In genomic region chr6:131807644-131808459, GRCh38 we compare ENCODE assay signal across 1 cellular context.
A peak's percentile ranks its signal among the peaks of the same experiment; 100 is the strongest.
TF ChIP-seq lines count a peak whose summit lies in the region.

Gene ENPP1 (plus strand): TSS chr6:131808020. CDS start chr6:131808036, 16 bp downstream.

TF ChIP-seq in HEK293, 187 proteins besides CTCF, POLR2A, EP300 and RAD21 (continued from another document and continues in another):
- peak; percentile 80 for TF ChIP-seq REST (tag by site-specific recombination; IDR thresholded peaks at IDR 0.05)
- TF ChIP-seq ZBTB8A (tag by site-specific recombination; IDR thresholded peaks at IDR 0.05), result peak; percentile 93
- TF ChIP-seq, protein P1, sequence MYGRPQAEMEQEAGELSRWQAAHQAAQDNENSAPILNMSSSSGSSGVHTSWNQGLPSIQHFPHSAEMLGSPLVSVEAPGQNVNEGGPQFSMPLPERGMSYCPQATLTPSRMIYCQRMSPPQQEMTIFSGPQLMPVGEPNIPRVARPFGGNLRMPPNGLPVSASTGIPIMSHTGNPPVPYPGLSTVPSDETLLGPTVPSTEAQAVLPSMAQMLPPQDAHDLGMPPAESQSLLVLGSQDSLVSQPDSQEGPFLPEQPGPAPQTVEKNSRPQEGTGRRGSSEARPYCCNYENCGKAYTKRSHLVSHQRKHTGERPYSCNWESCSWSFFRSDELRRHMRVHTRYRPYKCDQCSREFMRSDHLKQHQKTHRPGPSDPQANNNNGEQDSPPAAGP (tag by site-specific recombination; IDR thresholded peaks at IDR 0.05), result 0 out of 2 replicates have a peak, but pooled peaks have one; percentile 31
- no peak for TF ChIP-seq RBAK (tag by site-specific recombination; IDR thresholded peaks at IDR 0.05)
- TF ChIP-seq, protein P2, sequence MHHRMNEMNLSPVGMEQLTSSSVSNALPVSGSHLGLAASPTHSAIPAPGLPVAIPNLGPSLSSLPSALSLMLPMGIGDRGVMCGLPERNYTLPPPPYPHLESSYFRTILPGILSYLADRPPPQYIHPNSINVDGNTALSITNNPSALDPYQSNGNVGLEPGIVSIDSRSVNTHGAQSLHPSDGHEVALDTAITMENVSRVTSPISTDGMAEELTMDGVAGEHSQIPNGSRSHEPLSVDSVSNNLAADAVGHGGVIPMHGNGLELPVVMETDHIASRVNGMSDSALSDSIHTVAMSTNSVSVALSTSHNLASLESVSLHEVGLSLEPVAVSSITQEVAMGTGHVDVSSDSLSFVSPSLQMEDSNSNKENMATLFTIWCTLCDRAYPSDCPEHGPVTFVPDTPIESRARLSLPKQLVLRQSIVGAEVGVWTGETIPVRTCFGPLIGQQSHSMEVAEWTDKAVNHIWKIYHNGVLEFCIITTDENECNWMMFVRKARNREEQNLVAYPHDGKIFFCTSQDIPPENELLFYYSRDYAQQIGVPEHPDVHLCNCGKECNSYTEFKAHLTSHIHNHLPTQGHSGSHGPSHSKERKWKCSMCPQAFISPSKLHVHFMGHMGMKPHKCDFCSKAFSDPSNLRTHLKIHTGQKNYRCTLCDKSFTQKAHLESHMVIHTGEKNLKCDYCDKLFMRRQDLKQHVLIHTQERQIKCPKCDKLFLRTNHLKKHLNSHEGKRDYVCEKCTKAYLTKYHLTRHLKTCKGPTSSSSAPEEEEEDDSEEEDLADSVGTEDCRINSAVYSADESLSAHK (tag by site-specific recombination; IDR thresholded peaks at IDR 0.05), result no peak
- peak; percentile 44; the same call in 1 of the 2 replicates for TF ChIP-seq ZBTB48 (tag by site-specific recombination; IDR thresholded peaks at IDR 0.05)
- TF ChIP-seq EGR2 (tag by site-specific recombination; IDR thresholded peaks at IDR 0.05; ENCODE audit: low read depth), result peak; percentile 27; the same call in 1 of the 2 replicates
- no peak for TF ChIP-seq ZFP41 (tag by site-specific recombination; IDR thresholded peaks at IDR 0.05; ENCODE audit: borderline replicate concordance)
- peak; percentile 86 for TF ChIP-seq ZBTB26 (tag by site-specific recombination; optimal IDR thresholded peaks at IDR 0.05)
- 0 out of 2 replicates have a peak, but pooled peaks have one; percentile 55 for TF ChIP-seq ZNF391 (tag by site-specific recombination; IDR thresholded peaks at IDR 0.05; ENCODE audit: borderline replicate concordance, low read depth)
- TF ChIP-seq, protein P3, sequence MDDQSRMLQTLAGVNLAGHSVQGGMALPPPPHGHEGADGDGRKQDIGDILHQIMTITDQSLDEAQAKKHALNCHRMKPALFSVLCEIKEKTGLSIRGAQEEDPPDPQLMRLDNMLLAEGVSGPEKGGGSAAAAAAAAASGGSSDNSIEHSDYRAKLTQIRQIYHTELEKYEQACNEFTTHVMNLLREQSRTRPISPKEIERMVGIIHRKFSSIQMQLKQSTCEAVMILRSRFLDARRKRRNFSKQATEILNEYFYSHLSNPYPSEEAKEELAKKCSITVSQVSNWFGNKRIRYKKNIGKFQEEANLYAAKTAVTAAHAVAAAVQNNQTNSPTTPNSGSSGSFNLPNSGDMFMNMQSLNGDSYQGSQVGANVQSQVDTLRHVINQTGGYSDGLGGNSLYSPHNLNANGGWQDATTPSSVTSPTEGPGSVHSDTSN (CRISPR knock-in tag; IDR thresholded peaks at IDR 0.05), result peak; percentile 71; the same call in 1 of the 2 replicates
- peak; percentile 81 for TF ChIP-seq PATZ1 (tag by site-specific recombination; IDR thresholded peaks at IDR 0.05)
- 0 out of 2 replicates have a peak, but pooled peaks have one; percentile 43 for TF ChIP-seq KLF16 (tag by site-specific recombination; IDR thresholded peaks at IDR 0.05)
- peak; percentile 86 for TF ChIP-seq ZNF341 (tag by site-specific recombination; IDR thresholded peaks at IDR 0.05; ENCODE audit: low read depth)
- TF ChIP-seq, protein P4, sequence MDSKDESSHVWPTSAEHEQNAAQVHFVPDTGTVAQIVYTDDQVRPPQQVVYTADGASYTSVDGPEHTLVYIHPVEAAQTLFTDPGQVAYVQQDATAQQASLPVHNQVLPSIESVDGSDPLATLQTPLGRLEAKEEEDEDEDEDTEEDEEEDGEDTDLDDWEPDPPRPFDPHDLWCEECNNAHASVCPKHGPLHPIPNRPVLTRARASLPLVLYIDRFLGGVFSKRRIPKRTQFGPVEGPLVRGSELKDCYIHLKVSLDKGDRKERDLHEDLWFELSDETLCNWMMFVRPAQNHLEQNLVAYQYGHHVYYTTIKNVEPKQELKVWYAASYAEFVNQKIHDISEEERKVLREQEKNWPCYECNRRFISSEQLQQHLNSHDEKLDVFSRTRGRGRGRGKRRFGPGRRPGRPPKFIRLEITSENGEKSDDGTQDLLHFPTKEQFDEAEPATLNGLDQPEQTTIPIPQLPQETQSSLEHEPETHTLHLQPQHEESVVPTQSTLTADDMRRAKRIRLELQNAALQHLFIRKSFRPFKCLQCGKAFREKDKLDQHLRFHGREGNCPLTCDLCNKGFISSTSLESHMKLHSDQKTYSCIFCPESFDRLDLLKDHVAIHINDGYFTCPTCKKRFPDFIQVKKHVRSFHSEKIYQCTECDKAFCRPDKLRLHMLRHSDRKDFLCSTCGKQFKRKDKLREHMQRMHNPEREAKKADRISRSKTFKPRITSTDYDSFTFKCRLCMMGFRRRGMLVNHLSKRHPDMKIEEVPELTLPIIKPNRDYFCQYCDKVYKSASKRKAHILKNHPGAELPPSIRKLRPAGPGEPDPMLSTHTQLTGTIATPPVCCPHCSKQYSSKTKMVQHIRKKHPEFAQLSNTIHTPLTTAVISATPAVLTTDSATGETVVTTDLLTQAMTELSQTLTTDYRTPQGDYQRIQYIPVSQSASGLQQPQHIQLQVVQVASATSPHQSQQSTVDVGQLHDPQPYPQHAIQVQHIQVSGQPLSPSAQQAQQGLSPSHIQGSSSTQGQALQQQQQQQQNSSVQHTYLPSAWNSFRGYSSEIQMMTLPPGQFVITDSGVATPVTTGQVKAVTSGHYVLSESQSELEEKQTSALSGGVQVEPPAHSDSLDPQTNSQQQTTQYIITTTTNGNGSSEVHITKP (tag by site-specific recombination; IDR thresholded peaks at IDR 0.05), result no peak; the same call in 1 of the 2 replicates
- no peak for TF ChIP-seq ZNF510 (tag by site-specific recombination; IDR thresholded peaks at IDR 0.05; ENCODE audit: insufficient replicate concordance)
- TF ChIP-seq ZNF2 (tag by site-specific recombination; IDR thresholded peaks at IDR 0.05), result peak; percentile 3
- TF ChIP-seq BCL11A (tag by site-specific recombination; IDR thresholded peaks at IDR 0.05; ENCODE audit: low read depth), result peak; percentile 85
- TF ChIP-seq ZNF214 (tag by site-specific recombination; IDR thresholded peaks at IDR 0.05; ENCODE audit: borderline replicate concordance), result no peak
- TF ChIP-seq ZNF221 (tag by site-specific recombination; IDR thresholded peaks at IDR 0.05; ENCODE audit: borderline replicate concordance), result no peak
- no peak for TF ChIP-seq MEIS1 (CRISPR knock-in tag; IDR thresholded peaks at IDR 0.05; ENCODE audit: borderline replicate concordance)
- TF ChIP-seq ZNF654 (tag by site-specific recombination; IDR thresholded peaks at IDR 0.05; ENCODE audit: low read depth), result no peak
- 0 out of 2 replicates have a peak, but pooled peaks have one; percentile 51 for TF ChIP-seq KLF8 (tag by site-specific recombination; IDR thresholded peaks at IDR 0.05)
- peak; percentile 72 for TF ChIP-seq ZNF366 (tag by site-specific recombination; conservative IDR thresholded peaks at IDR 0.05)
- TF ChIP-seq ZNF398 (tag by site-specific recombination; IDR thresholded peaks at IDR 0.05), result peak; percentile 83
- TF ChIP-seq ZNF626 (tag by site-specific recombination; IDR thresholded peaks at IDR 0.05), result no peak
- peak; percentile 74 for TF ChIP-seq ZBTB20 (tag by site-specific recombination; IDR thresholded peaks at IDR 0.05)
- no peak for TF ChIP-seq ZNF670 (tag by site-specific recombination; IDR thresholded peaks at IDR 0.05; ENCODE audit: low read depth)
- TF ChIP-seq ZNF692 (tag by site-specific recombination; IDR thresholded peaks at IDR 0.05), result peak; percentile 61
- no peak for TF ChIP-seq ZNF248 (tag by site-specific recombination; IDR thresholded peaks at IDR 0.05)
- TF ChIP-seq ZEB2 (tag by site-specific recombination; IDR thresholded peaks at IDR 0.05), result peak; percentile 40; the same call in 1 of the 2 replicates
- peak; percentile 64; the same call in 1 of the 2 replicates for TF ChIP-seq ZNF140 (tag by site-specific recombination; IDR thresholded peaks at IDR 0.05)
- TF ChIP-seq BCL11B (tag by site-specific recombination; IDR thresholded peaks at IDR 0.05; ENCODE audit: low read depth), result 0 out of 2 replicates have a peak, but pooled peaks have one; percentile 34
- TF ChIP-seq ZBTB7A (tag by site-specific recombination; IDR thresholded peaks at IDR 0.05; ENCODE audit: low read depth), result no peak
- TF ChIP-seq ZNF501 (tag by site-specific recombination; IDR thresholded peaks at IDR 0.05), result peak; percentile 15; the same call in 1 of the 2 replicates
- TF ChIP-seq ZFHX2 (tag by site-specific recombination; conservative IDR thresholded peaks at IDR 0.05), result peak; percentile 5; the same call in 1 of the 2 replicates
- TF ChIP-seq ZNF600 (tag by site-specific recombination; IDR thresholded peaks at IDR 0.05), result peak; percentile 90
- no peak for TF ChIP-seq ZNF416 (tag by site-specific recombination; IDR thresholded peaks at IDR 0.05)
- peak; percentile 64; the same call in 1 of the 2 replicates for TF ChIP-seq KLF9 (tag by site-specific recombination; IDR thresholded peaks at IDR 0.05; ENCODE audit: low read depth)
- TF ChIP-seq ZNF121 (tag by site-specific recombination; IDR thresholded peaks at IDR 0.05), result no peak
